13 cellular contexts compared by ENCODE assay signal in the genomic region with DNA sequence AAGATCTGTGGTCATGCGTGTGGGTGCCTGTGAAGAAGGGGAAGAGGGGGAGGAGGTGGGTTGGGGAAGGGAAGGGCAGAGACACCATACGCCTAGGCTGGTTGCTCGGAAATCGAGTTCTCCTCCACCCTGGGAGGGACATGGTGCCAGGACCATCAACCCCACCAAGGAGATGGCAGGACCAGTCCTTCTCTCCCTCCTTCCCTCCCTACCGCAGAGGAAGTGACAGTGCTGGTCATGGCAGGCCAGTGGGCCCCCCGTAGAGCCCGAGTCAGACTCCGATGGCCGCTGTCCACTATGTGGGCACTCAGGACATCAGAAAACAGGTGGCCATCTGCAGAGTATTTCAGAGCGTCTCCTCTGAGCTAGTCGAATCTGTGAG.
"Had no signal": no experiment of that assay in that cellular context is flagged by ENCODE, and none has a peak within 500 bp of the region (broad histone marks: within the 10 kb centered on the region; RNA-seq: fewer than 3 reads in every experiment).

No MANE protein-coding gene starts in this region.

- H3K9ac ChIP-seq: parathyroid adenoma had no signal

- DNase-seq: activated CD4-positive, alpha-beta T cell treated with anti-CD3 and anti-CD28 coated beads for 1 hour; activated CD4-positive, alpha-beta T cell treated with anti-CD3 and anti-CD28 coated beads, Interleukin-2, amount 50 U/mL, for 48 hours; amygdala; brain microvascular endothelial cell; SIG-M5; transverse colon had no signal

- H3K27me3 ChIP-seq: brain microvascular endothelial cell, dorsolateral prefrontal cortex, esophagus muscularis mucosa, transverse colon had no signal

- H3K27ac Mint-ChIP-seq: activated naive CD4-positive, alpha-beta T cell treated with anti-CD3 and anti-CD28 coated beads, Interleukin-2, amount 50 U/mL, for 72 hours; memory B cell; stimulated activated memory B cell treated with anti-CD40 and anti-IgM and Interleukin-4, amounts not matched to agents 10 μg/mL and 1 μg/mL and 100 μg/mL, for 72 hours had no signal

- H3K4me3 Mint-ChIP-seq: memory B cell; stimulated activated memory B cell treated with anti-CD40 and anti-IgM and Interleukin-4, amounts not matched to agents 10 μg/mL and 1 μg/mL and 100 μg/mL, for 72 hours had no signal

- H3K4me3 ChIP-seq: dorsolateral prefrontal cortex, esophagus muscularis mucosa, smooth muscle cell, transverse colon had no signal

- H3K27ac ChIP-seq: brain microvascular endothelial cell, dorsolateral prefrontal cortex, esophagus muscularis mucosa, parathyroid adenoma, transverse colon had no signal

- H3K9me3 ChIP-seq: transverse colon had no signal

- H3K36me3 ChIP-seq: brain microvascular endothelial cell, esophagus muscularis mucosa, transverse colon had no signal

- ATAC-seq: activated naive CD4-positive, alpha-beta T cell treated with anti-CD3 and anti-CD28 coated beads, Interleukin-2, amount 50 U/mL, for 72 hours; stimulated activated memory B cell treated with anti-CD40 and anti-IgM and Interleukin-4, amounts not matched to agents 10 μg/mL and 1 μg/mL and 100 μg/mL, for 72 hours had no signal

- H3K4me1 Mint-ChIP-seq: memory B cell; stimulated activated memory B cell treated with anti-CD40 and anti-IgM and Interleukin-4, amounts not matched to agents 10 μg/mL and 1 μg/mL and 100 μg/mL, for 72 hours had no signal
